In the genomic region with DNA sequence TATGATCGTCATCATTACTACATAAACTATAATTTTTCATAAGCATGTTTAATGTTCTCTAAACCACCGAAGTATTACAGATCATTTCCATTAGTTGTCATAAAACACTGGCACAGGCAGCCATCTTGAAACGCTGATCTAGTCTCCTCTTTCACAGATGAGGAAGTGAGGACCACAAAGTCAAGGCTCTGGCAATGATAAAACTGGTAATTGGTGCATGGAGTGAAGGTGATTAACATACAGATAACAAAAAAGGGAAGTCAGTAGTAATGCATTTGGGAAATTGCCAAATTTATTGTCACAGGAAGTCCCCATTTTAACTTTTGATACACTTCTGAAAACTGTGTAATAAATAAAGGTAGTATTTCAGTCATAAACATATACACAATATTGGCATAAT, we compare ENCODE assay signal across 22 cellular contexts. TPM values are rescaled to one million over a fixed set of nuclear protein-coding genes. Genes with fewer than 3 reads are reported as not detected.
A peak's percentile ranks its signal among the peaks of the same experiment; 100 is the strongest.
DNase-seq lines count a peak whose midpoint lies in the region; ATAC-seq and TF ChIP-seq lines count a peak whose summit lies in the region.
"Had no signal": no experiment of that assay in that cellular context is flagged by ENCODE, and none has a peak within 500 bp of the region (broad histone marks: within the 10 kb centered on the region; RNA-seq: fewer than 3 reads in every experiment).

No MANE protein-coding gene starts in this region.

- no peak for TF ChIP-seq POLR2A in erythroblast (IDR thresholded peaks at IDR 0.05; ENCODE audit: low read length)
- TF ChIP-seq POLR2A in tibial nerve (IDR thresholded peaks at IDR 0.05): no peak

- H3K9me3 ChIP-seq in DOHH2 (ENCODE audit: control insufficient read depth, insufficient read depth, low read length) (peaks cover 3% of the 10 kb centered on the region; the same call in 1 of the 2 replicates), heart right ventricle (peaks cover 0 to 13% (median 0%) of the 10 kb centered on the region in 11 donors), tibial nerve (peaks cover 0 to 11% (median 0%) of the 10 kb centered on the region in 4 donors)
- H3K9me3 ChIP-seq: right lobe of liver, suprapubic skin had no signal

- no peak for TF ChIP-seq CTCF in DOHH2 (IDR thresholded peaks at IDR 0.05; ENCODE audit: low read depth, low read length, poor library complexity, severe bottlenecking)
- TF ChIP-seq CTCF in heart right ventricle (IDR thresholded peaks at IDR 0.05): no peak
- TF ChIP-seq CTCF in tibial nerve (IDR thresholded peaks at IDR 0.05): no peak

- peak overlapping the region; percentile 36 for H3K4me3 ChIP-seq in DOHH2 (ENCODE audit: low read length)
- no peak overlapping the region for H3K4me3 ChIP-seq in heart right ventricle
- no peak overlapping the region for H3K4me3 ChIP-seq in tibial nerve
- H3K4me3 ChIP-seq: left lung, right lobe of liver, suprapubic skin had no signal

- H3K27me3 ChIP-seq in DOHH2 (ENCODE audit: control insufficient read depth, low read length) (no peaks in the 10 kb centered on the region), heart right ventricle (no peaks in the 10 kb centered on the region), tibial nerve (no peaks in the 10 kb centered on the region)
- H3K27me3 ChIP-seq: left lung, right lobe of liver, suprapubic skin had no signal

- H4K20me1 ChIP-seq in DOHH2 (ENCODE audit: control insufficient read depth, insufficient read depth, low read depth, low read length): no peaks in the 10 kb centered on the region

- H3K27ac ChIP-seq in DOHH2 (ENCODE audit: low read depth, low read length) (peak overlapping the region; percentile 0), heart right ventricle (no peak overlapping the region), tibial nerve (no peak overlapping the region)
- H3K27ac ChIP-seq: left lung, parathyroid adenoma, right lobe of liver, suprapubic skin had no signal

- TF ChIP-seq EP300 in tibial nerve (IDR thresholded peaks at IDR 0.05): no peak

- no peaks in the 10 kb centered on the region for H3K79me2 ChIP-seq in DOHH2 (ENCODE audit: control insufficient read depth, low read length)
- H3K79me2 ChIP-seq: parathyroid adenoma had no signal

- intact Hi-C loops in heart right ventricle (cut with DNase I): no loop called here

- no peaks in the 10 kb centered on the region for H3K9me2 ChIP-seq in DOHH2 (replicated peaks; ENCODE audit: control insufficient read depth, low read length)

- H3K36me3 ChIP-seq in DOHH2 (ENCODE audit: control insufficient read depth, low read length) (no peaks in the 10 kb centered on the region), heart right ventricle (no peaks in the 10 kb centered on the region), tibial nerve (no peaks in the 10 kb centered on the region)
- H3K36me3 ChIP-seq: left lung, right lobe of liver, suprapubic skin had no signal

- DNase-seq in Kasumi-1 (lab: John Stamatoyannopoulos, UW) (peak; percentile 76 to 78), OCI-M1 (lab: John Stamatoyannopoulos, UW) (peak; percentile 92), erythroblast (lab: John Stamatoyannopoulos, UW) (peak; percentile 5 to 21), heart right ventricle (no peak), NCI-H524 (lab: John Stamatoyannopoulos, UW) (no peak), tibial nerve (ENCODE audit: low spot score in 2 of 2) (no peak)
- DNase-seq: activated CD4-positive, alpha-beta T cell treated with anti-CD3 and anti-CD28 coated beads, Interleukin-2, amount 50 U/mL, for 48 hours; activated effector memory CD4-positive, alpha-beta T cell treated with Interleukin-2 at 50 U/mL for 16 hours; CD4-positive, alpha-beta T cell; dermis blood vessel endothelial cell; DMS53; H9; left lung; midbrain; NCI-H1694; NCI-H2227 treated with DMSO at 0.1 percent for 48 hours; right lobe of liver; stimulated activated CD4-positive, alpha-beta T cell treated with anti-CD3 and anti-CD28 coated beads, Interleukin-15, amount 100 ng/mL, for 24 hours had no signal

- ATAC-seq in heart right ventricle (no peak), GM21381 (IDR thresholded peaks at IDR 0.05; ENCODE audit: unreplicated experiment) (no peak)
- ATAC-seq: left lung, right lobe of liver had no signal

- H3K4me1 ChIP-seq in DOHH2 (ENCODE audit: control insufficient read depth, low read length) (peaks cover 13% of the 10 kb centered on the region), heart right ventricle (no peaks in the 10 kb centered on the region), tibial nerve (no peaks in the 10 kb centered on the region)
- H3K4me1 ChIP-seq: left lung, parathyroid adenoma, right lobe of liver, suprapubic skin had no signal

- WGBS in heart right ventricle, 2 donors: 80 to 81% methylated on average over 3 of the region's 3 CpGs
- WGBS in tibial nerve, 2 donors: 82 to 85% methylated on average over 3 of the region's 3 CpGs

- peaks cover 22% of the 10 kb centered on the region for H3F3A ChIP-seq in DOHH2 (ENCODE audit: control insufficient read depth, insufficient read depth)

- H3K4me2 ChIP-seq in DOHH2 (ENCODE audit: low read length): peak overlapping the region; percentile 47

RNA-seq across cellular contexts. Expression of a gene that starts 49.3 kb away (rescaled TPM):
- total RNA-seq in heart right ventricle (under 1 TPM; 0.28 to 0.87 (median 0.45) TPM), tibial nerve (1 to 10 TPM in 3 of 4 donors, under 1 TPM in 1; 0.20 to 3.5 (median 1.8) TPM)
- polyA plus RNA-seq in heart right ventricle: under 1 TPM in 1 of 2 donors, not detected in 1; 0.12 TPM

RNA-seq across cellular contexts. Expression of a gene that starts 49.6 kb away (rescaled TPM):
- total RNA-seq in heart right ventricle (10 to 100 TPM; 16.2 to 31.2 (median 23.6) TPM), tibial nerve (10 to 100 TPM; 42.6 to 61.0 (median 48.5) TPM)
- polyA plus RNA-seq in heart right ventricle: 10 to 100 TPM in 1 of 2 donors, 1 to 10 TPM in 1; 9.9 to 21.9 TPM

Comparison
In these comparisons a context has a peak if more than half of its experiments do, and no peak if none do; other contexts are left out.
1. DNase-seq: peak in Kasumi-1 (2 of 2), OCI-M1 (single experiment) and erythroblast (2 of 2); none in heart right ventricle (0 of 2), NCI-H524 (0 of 2) and tibial nerve (0 of 2).